27 cellular contexts compared by ENCODE assay signal in the genomic region with DNA sequence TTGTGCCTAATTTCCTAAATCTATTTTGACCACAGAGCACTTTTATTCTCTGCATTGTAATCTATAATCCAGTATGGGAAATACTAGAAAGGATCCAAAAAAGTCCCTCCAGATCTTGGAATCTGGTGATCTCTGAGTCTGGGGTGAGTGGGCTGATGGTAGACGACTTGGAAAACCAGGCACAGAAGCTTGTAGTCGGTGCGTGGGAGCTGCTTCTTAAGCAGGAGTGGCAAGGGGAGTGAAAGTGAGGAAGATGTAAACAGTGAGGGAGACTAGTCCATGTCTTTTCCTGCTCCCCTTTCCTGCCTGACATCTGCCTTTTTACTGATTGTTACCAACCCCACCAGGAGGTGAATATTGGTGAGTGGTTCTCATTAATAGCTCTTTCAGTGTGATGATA.
"Had no signal": no experiment of that assay in that cellular context is flagged by ENCODE, and none has a peak within 500 bp of the region (broad histone marks: within the 10 kb centered on the region; RNA-seq: fewer than 3 reads in every experiment).

No MANE protein-coding gene starts in this region.

- H3K4me3 ChIP-seq: breast epithelium, gastroesophageal sphincter, hepatocyte, ovary, skin epidermis, thyroid gland, upper lobe of left lung, vagina had no signal

- DNase-seq: activated CD4-positive, alpha-beta T cell treated with anti-CD3 and anti-CD28 coated beads for 1 hour; activated CD4-positive, alpha-beta T cell treated with anti-CD3 and anti-CD28 coated beads, Interleukin-2, amount 50 U/mL, for 1 hour; activated CD8-positive, alpha-beta T cell treated with anti-CD3 and anti-CD28 coated beads for 36 hours; activated gamma-delta T cell treated with Interleukin-2 at 50 U/mL for 16 hours; activated naive CD8-positive, alpha-beta T cell treated with anti-CD3 and anti-CD28 coated beads, Interleukin-2, amount 50 U/mL, for 24 hours; activated T-cell treated with anti-CD3 and anti-CD28 coated beads, Interleukin-2, amount 50 U/mL, for 4 hours; central memory CD4-positive, alpha-beta T cell; islet precursor cell; left cardiac atrium; mammary epithelial cell; ovary; stimulated activated CD4-positive, alpha-beta T cell treated with anti-CD3 and anti-CD28 coated beads, Interleukin-4, amount 100 ng/mL, for 24 hours; stimulated activated naive CD8-positive, alpha-beta T cell treated with anti-CD3 and anti-CD28 coated beads, Interleukin-15, amount 100 ng/mL, for 72 hours; substantia nigra; T1000; thyroid gland; upper lobe of left lung; WERI-Rb-1 had no signal

- ATAC-seq: activated CD8-positive, alpha-beta T cell treated with anti-CD3 and anti-CD28 coated beads for 36 hours; activated naive CD8-positive, alpha-beta T cell treated with anti-CD3 and anti-CD28 coated beads, Interleukin-2, amount 50 U/mL, for 24 hours; activated T-cell treated with anti-CD3 and anti-CD28 coated beads, Interleukin-2, amount 50 U/mL, for 4 hours; activated T-helper 17 cell treated with anti-CD3 and anti-CD28 coated beads, Interleukin-2, amount 50 U/mL, for 72 hours; gastroesophageal sphincter; left cardiac atrium; sciatic nerve; stimulated activated memory B cell treated with anti-CD40 and anti-IgM and Interleukin-4, amounts not matched to agents 10 μg/mL and 1 μg/mL and 100 μg/mL, for 72 hours; stimulated activated naive CD8-positive, alpha-beta T cell treated with anti-CD3 and anti-CD28 coated beads, Interleukin-15, amount 100 ng/mL, for 72 hours had no signal

- H2AFZ ChIP-seq: hepatocyte had no signal

- H3K9me3 ChIP-seq: breast epithelium, gastroesophageal sphincter, ovary, thyroid gland, upper lobe of left lung, vagina had no signal

- FAIRE-seq: endothelial cell of umbilical vein had no signal

- H3K27me3 ChIP-seq: breast epithelium, gastroesophageal sphincter, ovary, thyroid gland, upper lobe of left lung, vagina had no signal

- H3K27ac ChIP-seq: breast epithelium, gastroesophageal sphincter, hepatocyte, ovary, skin epidermis, thyroid gland, upper lobe of left lung, vagina, WERI-Rb-1 had no signal

- H3K4me2 ChIP-seq: hepatocyte had no signal

- H3K36me3 ChIP-seq: breast epithelium, gastroesophageal sphincter, ovary, thyroid gland, upper lobe of left lung, vagina, WERI-Rb-1 had no signal
